Comparison of ENCODE assay signal across 19 cellular contexts in genomic region chrX:107730298-107730655, GRCh38. TPM values are rescaled to one million over a fixed set of nuclear protein-coding genes. Genes with fewer than 3 reads are reported as not detected.
DNase-seq lines count a peak whose midpoint lies in the region; ATAC-seq and TF ChIP-seq lines count a peak whose summit lies in the region.
"Had no signal": no experiment of that assay in that cellular context is flagged by ENCODE, and none has a peak within 500 bp of the region (broad histone marks: within the 10 kb centered on the region; RNA-seq: fewer than 3 reads in every experiment).

No MANE protein-coding gene starts in this region.

- H3K27me3 ChIP-seq in adrenal gland: no peaks in the 10 kb centered on the region
- peaks cover 0 to 58% of the 10 kb centered on the region in 2 experiments for H3K27me3 ChIP-seq in mesenchymal stem cell (ENCODE audit: control insufficient read depth in 1 of 2, insufficient read depth in 1 of 2, low read length in 2 of 2)
- no peaks in the 10 kb centered on the region for H3K27me3 ChIP-seq in stomach
- no peaks in the 10 kb centered on the region for H3K27me3 ChIP-seq in smooth muscle cell (ENCODE audit: low read depth)

- WGBS in adrenal gland, 4 donors: 47 to 52% (median 50%) methylated on average over 1 of the region's 1 CpG; no CpG with 5 or more reads in 1 of the 4 donors
- 30% methylated on average over 1 of the region's 1 CpG for WGBS in mesenchymal stem cell
- 25 to 64% (median 33%) methylated on average over 1 of the region's 1 CpG for WGBS in stomach, 5 donors
- 53% methylated on average over 1 of the region's 1 CpG for WGBS in smooth muscle cell (ENCODE audit: low lambda C conversion rate)

- no peak overlapping the region for H3K9ac ChIP-seq in mesenchymal stem cell (ENCODE audit: low read length)
- H3K9ac ChIP-seq in smooth muscle cell (ENCODE audit: low read depth): no peak overlapping the region

- H2BK5ac ChIP-seq in mesenchymal stem cell (ENCODE audit: low read depth, low read length, poor library complexity, severe bottlenecking): no peak overlapping the region

- no peaks in the 10 kb centered on the region for H4K20me1 ChIP-seq in smooth muscle cell (ENCODE audit: low read depth)

- TF ChIP-seq POLR2A in adrenal gland (IDR thresholded peaks at IDR 0.05): no peak
- no peak for TF ChIP-seq POLR2A in stomach (IDR thresholded peaks at IDR 0.05)

- no peak overlapping the region for H2BK12ac ChIP-seq in mesenchymal stem cell (ENCODE audit: low read length in 2 of 2)

- no peak overlapping the region for H3K23ac ChIP-seq in mesenchymal stem cell (ENCODE audit: low read length in 2 of 2)

- no peaks in the 10 kb centered on the region for H3K79me2 ChIP-seq in smooth muscle cell (ENCODE audit: low read depth)

- H3K4ac ChIP-seq in mesenchymal stem cell (ENCODE audit: low read depth in 1 of 2, low read length in 2 of 2): no peak overlapping the region

- CTCF ChIA-PET in HEK293 (lab: Yijun Ruan, JAX): interaction anchor here (0.8 to 4.3 kb wide), 6 partner anchors 14 to 75 kb away, joined by 3 to 25 read pairs (median 5); partner anchors contain the start of genes NCBP2L and TSC22D3

- no peak overlapping the region for H2BK120ac ChIP-seq in mesenchymal stem cell (ENCODE audit: low read depth, low read length)

- no peak overlapping the region for H3K14ac ChIP-seq in mesenchymal stem cell (ENCODE audit: low read length in 2 of 2)

- H2AFZ ChIP-seq in mesenchymal stem cell (ENCODE audit: low read depth, low read length) (no peak overlapping the region), smooth muscle cell (ENCODE audit: low read depth) (no peak overlapping the region)

- H3K36me3 ChIP-seq in HEK293 (ENCODE audit: control insufficient read depth in 2 of 2, insufficient read depth in 1 of 2, low read length in 2 of 2): no peaks in the 10 kb centered on the region
- H3K36me3 ChIP-seq in adrenal gland (replicated peaks in 1 of 2): no peaks in the 10 kb centered on the region
- no peaks in the 10 kb centered on the region for H3K36me3 ChIP-seq in mesenchymal stem cell (ENCODE audit: control insufficient read depth in 1 of 2, insufficient read depth in 2 of 2, low read depth in 1 of 2, low read length in 2 of 2)
- H3K36me3 ChIP-seq in stomach: no peaks in the 10 kb centered on the region
- no peaks in the 10 kb centered on the region for H3K36me3 ChIP-seq in smooth muscle cell (ENCODE audit: low read depth)

- intact Hi-C loops in adrenal gland (cut with DNase I): no loop called here
- intact Hi-C loops in stomach (cut with DNase I; ENCODE audit: low total_unique reads): no loop called here

- no peak for TF ChIP-seq CTCF in HEK293 (tag by site-specific recombination; IDR thresholded peaks at IDR 0.05)
- TF ChIP-seq CTCF in adrenal gland (IDR thresholded peaks at IDR 0.05): no peak
- TF ChIP-seq CTCF in stomach (IDR thresholded peaks at IDR 0.05): no peak
- no peak for TF ChIP-seq CTCF in smooth muscle cell (IDR thresholded peaks at IDR 0.05; ENCODE audit: borderline replicate concordance, insufficient read depth, poor library complexity, severe bottlenecking)

- DNase-seq in adrenal gland (no peak), mesenchymal stem cell (peak; percentile 25), stomach (no peak), AG08396 (ENCODE audit: low spot score) (no peak), smooth muscle cell (lab: John Stamatoyannopoulos, UW; ENCODE audit: unreplicated experiment) (no peak), NCI-H1105 treated with DMSO at 0.1 percent for 48 hours (lab: John Stamatoyannopoulos, UW) (no peak)
- DNase-seq: activated CD4-positive, alpha-beta T cell treated with anti-CD3 and anti-CD28 coated beads, Interleukin-2, amount 50 U/mL, for 48 hours; activated naive CD4-positive, alpha-beta T cell treated with anti-CD3 and anti-CD28 coated beads, Interleukin-2, amount 10 ng/mL, durations not matched to agents 7 days and 5 days; MV-4-11; NCI-H1930; SHP77 treated with DMSO at 0.1 percent for 48 hours; T-helper 1 cell had no signal

- no peaks in the 10 kb centered on the region for H3K9me3 ChIP-seq in HEK293 (ENCODE audit: control insufficient read depth, insufficient read depth, low read depth, low read length)
- no peaks in the 10 kb centered on the region for H3K9me3 ChIP-seq in adrenal gland (replicated peaks in 1 of 3)
- no peaks in the 10 kb centered on the region for H3K9me3 ChIP-seq in mesenchymal stem cell (ENCODE audit: control insufficient read depth, low read length)
- no peaks in the 10 kb centered on the region for H3K9me3 ChIP-seq in stomach
- no peaks in the 10 kb centered on the region for H3K9me3 ChIP-seq in smooth muscle cell (replicated peaks; ENCODE audit: low read depth)

- TF ChIP-seq EP300 in stomach (IDR thresholded peaks at IDR 0.05): no peak

- H3K4me1 ChIP-seq in HEK293 (ENCODE audit: control insufficient read depth, insufficient read depth, low read length): peaks cover 28% of the 10 kb centered on the region
- H3K4me1 ChIP-seq in adrenal gland (replicated peaks in 1 of 2): peaks cover 46 to 66% of the 10 kb centered on the region in 2 donors
- H3K4me1 ChIP-seq in mesenchymal stem cell (ENCODE audit: control insufficient read depth, insufficient read depth, low read depth, low read length): peaks cover 14% of the 10 kb centered on the region
- H3K4me1 ChIP-seq in stomach: peaks cover 55 to 85% (median 79%) of the 10 kb centered on the region in 4 donors
- peaks cover 12% of the 10 kb centered on the region for H3K4me1 ChIP-seq in smooth muscle cell (ENCODE audit: low read depth)

- H3K4me3 ChIP-seq in HEK293 (ENCODE audit: low read depth, low read length) (no peak overlapping the region), adrenal gland (no peak overlapping the region), mesenchymal stem cell (ENCODE audit: insufficient read depth in 1 of 2, low read depth in 1 of 2, low read length in 2 of 2) (no peak overlapping the region), stomach (no peak overlapping the region), smooth muscle cell (no peak overlapping the region)

- peak overlapping the region; percentile 37 to 54 for H3K18ac ChIP-seq in mesenchymal stem cell (ENCODE audit: low read depth in 1 of 2, low read length in 2 of 2)

- H3K79me1 ChIP-seq in mesenchymal stem cell (replicated peaks; ENCODE audit: low read length, poor library complexity, severe bottlenecking): no peaks in the 10 kb centered on the region

- H3K27ac ChIP-seq in HEK293 (ENCODE audit: extremely low read depth, low read depth, low read length) (peak overlapping the region; percentile 70; the same call in 1 of the 2 replicates), adrenal gland (peak overlapping the region in 4 of 5 donors; percentile 27 to 83 (median 68)), mesenchymal stem cell (ENCODE audit: low read length, poor library complexity, severe bottlenecking) (no peak overlapping the region), stomach (peak overlapping the region; percentile 62 to 82 (median 76)), smooth muscle cell (ENCODE audit: low read depth) (no peak overlapping the region)

- H4K91ac ChIP-seq in mesenchymal stem cell (ENCODE audit: low read length): peak overlapping the region; percentile 27

- H3K4me2 ChIP-seq in mesenchymal stem cell (ENCODE audit: low read length, poor library complexity, severe bottlenecking) (no peak overlapping the region), smooth muscle cell (no peak overlapping the region)

- peak overlapping the region; percentile 28 for H2BK15ac ChIP-seq in mesenchymal stem cell (ENCODE audit: low read depth, poor library complexity, severe bottlenecking)

- no peak overlapping the region for H2AK5ac ChIP-seq in mesenchymal stem cell (ENCODE audit: low read length, severe bottlenecking)

- no peak overlapping the region for H4K8ac ChIP-seq in mesenchymal stem cell (ENCODE audit: low read length)

- ATAC-seq in GM19035 (IDR thresholded peaks at IDR 0.05; ENCODE audit: unreplicated experiment): no peak
- ATAC-seq: HCT116 had no signal

- POLR2A ChIA-PET in HEK293 (lab: Yijun Ruan, JAX): interaction anchor here (1.5 to 4.5 kb wide), 3 partner anchors 8 to 12 kb away, joined by 5 to 45 read pairs (median 10); no protein-coding TSS in a partner anchor

- H3F3A ChIP-seq in smooth muscle cell (ENCODE audit: low read depth): no peaks in the 10 kb centered on the region

TF ChIP-seq in HEK293, 187 proteins besides CTCF, POLR2A, EP300 and RAD21 (continues in another document):
- TF ChIP-seq ZNF776 (tag by site-specific recombination; IDR thresholded peaks at IDR 0.05; ENCODE audit: borderline replicate concordance): no peak

RNA-seq across cellular contexts. Expression of gene TSC22D3, which starts 45.3 kb away (rescaled TPM):
- total RNA-seq in adrenal gland: 100 to 1,000 TPM; 191 to 474 (median 379) TPM
- 100 to 1,000 TPM; 132 to 226 (median 146) TPM for polyA plus RNA-seq in adrenal gland
- 151 TPM for polyA plus RNA-seq in mesenchymal stem cell (2013, experiment 1 of 2)
- polyA plus RNA-seq in mesenchymal stem cell (2013, experiment 2 of 2): 131 TPM
- 100 to 1,000 TPM; 303 to 906 (median 347) TPM for total RNA-seq in stomach
- polyA plus RNA-seq in stomach: 100 to 1,000 TPM; 198 to 358 (median 292) TPM
- total RNA-seq in smooth muscle cell: 144 and 163 TPM in 2 replicates
- 202 and 271 TPM in 2 replicates for polyA plus RNA-seq in smooth muscle cell

RNA-seq across cellular contexts. Expression of gene NCBP2L, which starts 47.3 kb away (rescaled TPM):
- 1 to 10 TPM in 6 of 8 donors, under 1 TPM in 2; 0.26 to 3.5 (median 1.3) TPM for total RNA-seq in adrenal gland
- polyA plus RNA-seq in adrenal gland: 1 to 10 TPM in 1 of 3 donors, under 1 TPM in 2; 0.40 to 2.3 (median 0.91) TPM
- not detected for polyA plus RNA-seq in mesenchymal stem cell (2013, experiment 1 of 2)
- not detected for polyA plus RNA-seq in mesenchymal stem cell (2013, experiment 2 of 2)
- not detected for total RNA-seq in stomach
- polyA plus RNA-seq in stomach: under 1 TPM in 2 of 3 donors, not detected in 1; 0.13 to 0.44 TPM
- total RNA-seq in smooth muscle cell: not detected in 2 replicates
- not detected in 2 replicates for polyA plus RNA-seq in smooth muscle cell
- total RNA-seq: endothelial cell of umbilical vein, frontal cortex, pulmonary artery endothelial cell, ureter had no signal
- polyA plus RNA-seq: endothelial cell of umbilical vein had no signal

Comparison
In these comparisons a context has a peak if more than half of its experiments do, and no peak if none do; other contexts are left out.
1. H3K27ac ChIP-seq: peak in HEK293 (single experiment), adrenal gland (4 of 5) and stomach (5 of 5); none in mesenchymal stem cell (single experiment) and smooth muscle cell (single experiment).